In the genomic region with DNA sequence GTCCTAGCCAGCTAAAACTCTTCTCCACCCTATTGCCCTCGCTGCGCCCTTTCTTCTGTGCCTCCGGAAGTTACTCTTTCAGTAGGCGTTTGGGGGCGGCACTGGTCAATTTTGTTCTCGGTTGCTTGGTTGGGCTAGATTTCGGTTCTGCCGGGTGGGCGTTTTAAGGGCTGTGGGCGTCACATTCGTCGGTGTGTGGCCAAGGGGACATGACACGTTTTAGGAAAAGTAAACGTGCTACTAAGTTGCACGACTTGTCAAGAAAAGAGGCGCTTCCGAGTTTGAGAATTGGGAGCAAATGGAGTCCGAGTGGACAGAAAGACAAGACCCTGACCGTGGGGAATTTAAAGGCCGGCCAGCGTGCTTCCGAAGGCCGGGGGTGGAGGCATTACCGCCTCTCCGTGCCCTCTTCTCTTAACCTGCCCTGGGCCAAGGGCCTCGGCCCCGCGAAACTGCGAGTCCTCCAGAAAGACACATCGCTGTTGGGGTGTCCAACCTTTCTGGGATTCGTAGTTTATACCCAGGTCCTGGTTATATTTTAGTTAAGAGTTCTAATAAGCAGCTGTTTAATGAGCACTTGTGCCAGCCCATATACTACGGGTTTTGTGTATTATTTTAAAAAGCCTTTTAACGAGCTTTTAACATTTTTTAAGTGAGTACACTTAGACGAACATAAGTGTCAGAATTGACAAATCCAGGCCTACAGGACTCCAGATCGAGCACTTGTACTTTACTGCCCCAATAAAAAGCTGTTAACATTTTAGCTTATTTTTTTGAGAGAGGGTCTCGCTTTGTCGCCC, we compare ENCODE assay signal across 1 cellular context.
TF ChIP-seq lines count a peak whose summit lies in the region.

No MANE protein-coding gene starts in this region.

TF ChIP-seq in H1, 55 proteins besides CTCF, POLR2A, EP300 and RAD21:
- TF ChIP-seq SIX5 (IDR thresholded peaks at IDR 0.05; ENCODE audit: low read depth, low read length) (no peak), RBBP5 (IDR thresholded peaks at IDR 0.05; ENCODE audit: borderline replicate concordance, low read depth, low read length) (no peak), SP2 (IDR thresholded peaks at IDR 0.05; ENCODE audit: low read length) (no peak), BACH1 (IDR thresholded peaks at IDR 0.05; ENCODE audit: low read length) (no peak), EZH2 (IDR thresholded peaks at IDR 0.05; ENCODE audit: low read depth, low read length, severe bottlenecking) (no peak), JUND (IDR thresholded peaks at IDR 0.05; ENCODE audit: low read length) (no peak; the same call in 1 of the 2 replicates), TEAD4 (IDR thresholded peaks at IDR 0.05; ENCODE audit: low read depth, low read length) (no peak), POU5F1 (IDR thresholded peaks at IDR 0.05; ENCODE audit: low read depth, low read length) (no peak), CBX8 (IDR thresholded peaks at IDR 0.05; ENCODE audit: borderline replicate concordance, low read depth, low read length) (no peak), KDM4A (IDR thresholded peaks at IDR 0.05; ENCODE audit: low read depth, low read length, severe bottlenecking) (no peak), TAF7 (optimal IDR thresholded peaks at IDR 0.05; ENCODE audit: borderline replicate concordance, low read depth, low read length) (peak; percentile 88), SAP30 (IDR thresholded peaks at IDR 0.05; ENCODE audit: insufficient read depth, insufficient replicate concordance, low read length) (no peak), CBX5 (IDR thresholded peaks at IDR 0.05; ENCODE audit: low read depth, low read length) (no peak), SUZ12 (IDR thresholded peaks at IDR 0.05; ENCODE audit: low read length) (no peak), RFX5 (IDR thresholded peaks at IDR 0.05; ENCODE audit: borderline replicate concordance, low read depth, low read length) (no peak), JUN (IDR thresholded peaks at IDR 0.05; ENCODE audit: low read depth, low read length) (no peak), HDAC6 (IDR thresholded peaks at IDR 0.05; ENCODE audit: low read depth, low read length) (no peak), ATF2 (IDR thresholded peaks at IDR 0.05; ENCODE audit: low read length) (no peak; the same call in 1 of the 2 replicates), CHD2 (IDR thresholded peaks at IDR 0.05; ENCODE audit: low read length) (no peak), HDAC2 (IDR thresholded peaks at IDR 0.05; ENCODE audit: borderline replicate concordance in 1 of 2, low read depth in 2 of 2, low read length in 2 of 2) (0 out of 4 replicates have a peak, but pooled peaks of 1 of the 2 experiments have one; percentile 38), MAX (IDR thresholded peaks at IDR 0.05) (no peak; the same call in 1 of the 2 replicates), ZNF274 (IDR thresholded peaks at IDR 0.05; ENCODE audit: borderline replicate concordance, extremely low read depth, low read length) (no peak), ASH2L (IDR thresholded peaks at IDR 0.05; ENCODE audit: low read length) (peak; percentile 39), KDM5A (IDR thresholded peaks at IDR 0.05; ENCODE audit: low read length) (no peak), SIN3A (conservative IDR thresholded peaks at IDR 0.05 in 1 of 2, IDR thresholded peaks at IDR 0.05 in 1 of 2; ENCODE audit: low read depth in 1 of 2, low read length in 2 of 2) (peak; percentile 7 to 9; a peak in 1 of 4 replicates), SRF (IDR thresholded peaks at IDR 0.05; ENCODE audit: low read depth, low read length) (no peak), NANOG (IDR thresholded peaks at IDR 0.05; ENCODE audit: insufficient read depth, low read depth, low read length, poor library complexity, severe bottlenecking) (no peak), PHF8 (conservative IDR thresholded peaks at IDR 0.05; ENCODE audit: low read depth, low read length) (0 out of 2 replicates have a peak, but pooled peaks have one; percentile 13), SIRT6 (IDR thresholded peaks at IDR 0.05; ENCODE audit: low read length) (no peak), GABPA (IDR thresholded peaks at IDR 0.05; ENCODE audit: borderline replicate concordance, insufficient read depth, low read length) (no peak), BRCA1 (IDR thresholded peaks at IDR 0.05; ENCODE audit: low read depth, low read length) (no peak), RNF2 (IDR thresholded peaks at IDR 0.05; ENCODE audit: borderline replicate concordance, low read depth, low read length, missing control alignments, poor library complexity, severe bottlenecking) (no peak), MAFK (IDR thresholded peaks at IDR 0.05; ENCODE audit: low read depth, low read length) (no peak), YY1 (IDR thresholded peaks at IDR 0.05; ENCODE audit: low read depth, low read length) (no peak), TBP (IDR thresholded peaks at IDR 0.05; ENCODE audit: low read depth, low read length) (0 out of 2 replicates have a peak, but pooled peaks have one; percentile 63), SP1 (IDR thresholded peaks at IDR 0.05; ENCODE audit: low read depth, low read length) (0 out of 2 replicates have a peak, but pooled peaks have one; percentile 7), POLR2AphosphoS5 (IDR thresholded peaks at IDR 0.05; ENCODE audit: low read depth, low read length) (no peak), TAF1 (IDR thresholded peaks at IDR 0.05; ENCODE audit: low read depth, low read length) (peak; percentile 79), EGR1 (IDR thresholded peaks at IDR 0.05; ENCODE audit: borderline replicate concordance, low read depth, low read length) (peak; percentile 43; the same call in 1 of the 2 replicates), NRF1 (IDR thresholded peaks at IDR 0.05; ENCODE audit: low read depth, low read length) (no peak), ATF3 (IDR thresholded peaks at IDR 0.05; ENCODE audit: insufficient read depth, low read depth, low read length) (no peak)
- TF ChIP-seq, protein P1, sequence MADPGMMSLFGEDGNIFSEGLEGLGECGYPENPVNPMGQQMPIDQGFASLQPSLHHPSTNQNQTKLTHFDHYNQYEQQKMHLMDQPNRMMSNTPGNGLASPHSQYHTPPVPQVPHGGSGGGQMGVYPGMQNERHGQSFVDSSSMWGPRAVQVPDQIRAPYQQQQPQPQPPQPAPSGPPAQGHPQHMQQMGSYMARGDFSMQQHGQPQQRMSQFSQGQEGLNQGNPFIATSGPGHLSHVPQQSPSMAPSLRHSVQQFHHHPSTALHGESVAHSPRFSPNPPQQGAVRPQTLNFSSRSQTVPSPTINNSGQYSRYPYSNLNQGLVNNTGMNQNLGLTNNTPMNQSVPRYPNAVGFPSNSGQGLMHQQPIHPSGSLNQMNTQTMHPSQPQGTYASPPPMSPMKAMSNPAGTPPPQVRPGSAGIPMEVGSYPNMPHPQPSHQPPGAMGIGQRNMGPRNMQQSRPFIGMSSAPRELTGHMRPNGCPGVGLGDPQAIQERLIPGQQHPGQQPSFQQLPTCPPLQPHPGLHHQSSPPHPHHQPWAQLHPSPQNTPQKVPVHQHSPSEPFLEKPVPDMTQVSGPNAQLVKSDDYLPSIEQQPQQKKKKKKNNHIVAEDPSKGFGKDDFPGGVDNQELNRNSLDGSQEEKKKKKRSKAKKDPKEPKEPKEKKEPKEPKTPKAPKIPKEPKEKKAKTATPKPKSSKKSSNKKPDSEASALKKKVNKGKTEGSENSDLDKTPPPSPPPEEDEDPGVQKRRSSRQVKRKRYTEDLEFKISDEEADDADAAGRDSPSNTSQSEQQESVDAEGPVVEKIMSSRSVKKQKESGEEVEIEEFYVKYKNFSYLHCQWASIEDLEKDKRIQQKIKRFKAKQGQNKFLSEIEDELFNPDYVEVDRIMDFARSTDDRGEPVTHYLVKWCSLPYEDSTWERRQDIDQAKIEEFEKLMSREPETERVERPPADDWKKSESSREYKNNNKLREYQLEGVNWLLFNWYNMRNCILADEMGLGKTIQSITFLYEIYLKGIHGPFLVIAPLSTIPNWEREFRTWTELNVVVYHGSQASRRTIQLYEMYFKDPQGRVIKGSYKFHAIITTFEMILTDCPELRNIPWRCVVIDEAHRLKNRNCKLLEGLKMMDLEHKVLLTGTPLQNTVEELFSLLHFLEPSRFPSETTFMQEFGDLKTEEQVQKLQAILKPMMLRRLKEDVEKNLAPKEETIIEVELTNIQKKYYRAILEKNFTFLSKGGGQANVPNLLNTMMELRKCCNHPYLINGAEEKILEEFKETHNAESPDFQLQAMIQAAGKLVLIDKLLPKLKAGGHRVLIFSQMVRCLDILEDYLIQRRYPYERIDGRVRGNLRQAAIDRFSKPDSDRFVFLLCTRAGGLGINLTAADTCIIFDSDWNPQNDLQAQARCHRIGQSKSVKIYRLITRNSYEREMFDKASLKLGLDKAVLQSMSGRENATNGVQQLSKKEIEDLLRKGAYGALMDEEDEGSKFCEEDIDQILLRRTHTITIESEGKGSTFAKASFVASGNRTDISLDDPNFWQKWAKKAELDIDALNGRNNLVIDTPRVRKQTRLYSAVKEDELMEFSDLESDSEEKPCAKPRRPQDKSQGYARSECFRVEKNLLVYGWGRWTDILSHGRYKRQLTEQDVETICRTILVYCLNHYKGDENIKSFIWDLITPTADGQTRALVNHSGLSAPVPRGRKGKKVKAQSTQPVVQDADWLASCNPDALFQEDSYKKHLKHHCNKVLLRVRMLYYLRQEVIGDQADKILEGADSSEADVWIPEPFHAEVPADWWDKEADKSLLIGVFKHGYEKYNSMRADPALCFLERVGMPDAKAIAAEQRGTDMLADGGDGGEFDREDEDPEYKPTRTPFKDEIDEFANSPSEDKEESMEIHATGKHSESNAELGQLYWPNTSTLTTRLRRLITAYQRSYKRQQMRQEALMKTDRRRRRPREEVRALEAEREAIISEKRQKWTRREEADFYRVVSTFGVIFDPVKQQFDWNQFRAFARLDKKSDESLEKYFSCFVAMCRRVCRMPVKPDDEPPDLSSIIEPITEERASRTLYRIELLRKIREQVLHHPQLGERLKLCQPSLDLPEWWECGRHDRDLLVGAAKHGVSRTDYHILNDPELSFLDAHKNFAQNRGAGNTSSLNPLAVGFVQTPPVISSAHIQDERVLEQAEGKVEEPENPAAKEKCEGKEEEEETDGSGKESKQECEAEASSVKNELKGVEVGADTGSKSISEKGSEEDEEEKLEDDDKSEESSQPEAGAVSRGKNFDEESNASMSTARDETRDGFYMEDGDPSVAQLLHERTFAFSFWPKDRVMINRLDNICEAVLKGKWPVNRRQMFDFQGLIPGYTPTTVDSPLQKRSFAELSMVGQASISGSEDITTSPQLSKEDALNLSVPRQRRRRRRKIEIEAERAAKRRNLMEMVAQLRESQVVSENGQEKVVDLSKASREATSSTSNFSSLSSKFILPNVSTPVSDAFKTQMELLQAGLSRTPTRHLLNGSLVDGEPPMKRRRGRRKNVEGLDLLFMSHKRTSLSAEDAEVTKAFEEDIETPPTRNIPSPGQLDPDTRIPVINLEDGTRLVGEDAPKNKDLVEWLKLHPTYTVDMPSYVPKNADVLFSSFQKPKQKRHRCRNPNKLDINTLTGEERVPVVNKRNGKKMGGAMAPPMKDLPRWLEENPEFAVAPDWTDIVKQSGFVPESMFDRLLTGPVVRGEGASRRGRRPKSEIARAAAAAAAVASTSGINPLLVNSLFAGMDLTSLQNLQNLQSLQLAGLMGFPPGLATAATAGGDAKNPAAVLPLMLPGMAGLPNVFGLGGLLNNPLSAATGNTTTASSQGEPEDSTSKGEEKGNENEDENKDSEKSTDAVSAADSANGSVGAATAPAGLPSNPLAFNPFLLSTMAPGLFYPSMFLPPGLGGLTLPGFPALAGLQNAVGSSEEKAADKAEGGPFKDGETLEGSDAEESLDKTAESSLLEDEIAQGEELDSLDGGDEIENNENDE (IDR thresholded peaks at IDR 0.05; ENCODE audit: insufficient replicate concordance, low read length), result no peak
